1 cellular context compared by ENCODE assay signal in the genomic region with DNA sequence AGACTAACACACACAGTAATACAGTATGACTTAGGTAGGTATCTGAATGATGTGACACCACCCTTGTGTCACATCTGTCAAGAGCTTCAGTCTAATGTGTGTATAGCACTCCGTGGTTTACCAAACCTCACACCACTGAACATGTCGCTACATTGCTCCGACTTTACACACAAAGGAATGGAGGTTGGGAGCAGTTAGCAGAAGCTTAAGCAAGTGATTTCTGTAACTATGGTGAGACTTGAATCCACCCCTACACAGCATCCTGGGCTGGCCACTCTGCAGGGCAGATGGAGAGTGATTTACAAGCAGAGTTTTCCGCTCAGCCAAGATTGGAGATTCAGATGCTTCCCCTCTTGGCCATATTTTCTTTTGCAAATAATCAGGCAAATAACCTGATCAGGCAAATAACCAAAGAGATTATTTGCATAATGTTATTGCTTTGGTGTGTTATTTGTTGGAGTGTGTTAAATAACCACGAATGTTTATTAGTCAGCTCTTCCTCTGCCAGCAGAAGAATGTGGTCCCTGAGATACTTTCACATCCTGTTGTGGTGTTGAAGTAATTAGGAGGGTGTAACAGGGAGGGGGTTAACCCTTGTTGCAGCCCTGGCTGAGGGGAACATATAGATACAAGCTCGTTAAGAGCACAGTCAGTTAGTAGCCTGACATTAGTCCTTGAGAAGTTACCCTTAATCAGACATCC.
TF ChIP-seq lines count a peak whose summit lies in the region.

No MANE protein-coding gene starts in this region.

TF ChIP-seq in GM23338, 12 proteins besides CTCF, POLR2A, EP300 and RAD21 (continued from another document):
- TF ChIP-seq, protein P1, sequence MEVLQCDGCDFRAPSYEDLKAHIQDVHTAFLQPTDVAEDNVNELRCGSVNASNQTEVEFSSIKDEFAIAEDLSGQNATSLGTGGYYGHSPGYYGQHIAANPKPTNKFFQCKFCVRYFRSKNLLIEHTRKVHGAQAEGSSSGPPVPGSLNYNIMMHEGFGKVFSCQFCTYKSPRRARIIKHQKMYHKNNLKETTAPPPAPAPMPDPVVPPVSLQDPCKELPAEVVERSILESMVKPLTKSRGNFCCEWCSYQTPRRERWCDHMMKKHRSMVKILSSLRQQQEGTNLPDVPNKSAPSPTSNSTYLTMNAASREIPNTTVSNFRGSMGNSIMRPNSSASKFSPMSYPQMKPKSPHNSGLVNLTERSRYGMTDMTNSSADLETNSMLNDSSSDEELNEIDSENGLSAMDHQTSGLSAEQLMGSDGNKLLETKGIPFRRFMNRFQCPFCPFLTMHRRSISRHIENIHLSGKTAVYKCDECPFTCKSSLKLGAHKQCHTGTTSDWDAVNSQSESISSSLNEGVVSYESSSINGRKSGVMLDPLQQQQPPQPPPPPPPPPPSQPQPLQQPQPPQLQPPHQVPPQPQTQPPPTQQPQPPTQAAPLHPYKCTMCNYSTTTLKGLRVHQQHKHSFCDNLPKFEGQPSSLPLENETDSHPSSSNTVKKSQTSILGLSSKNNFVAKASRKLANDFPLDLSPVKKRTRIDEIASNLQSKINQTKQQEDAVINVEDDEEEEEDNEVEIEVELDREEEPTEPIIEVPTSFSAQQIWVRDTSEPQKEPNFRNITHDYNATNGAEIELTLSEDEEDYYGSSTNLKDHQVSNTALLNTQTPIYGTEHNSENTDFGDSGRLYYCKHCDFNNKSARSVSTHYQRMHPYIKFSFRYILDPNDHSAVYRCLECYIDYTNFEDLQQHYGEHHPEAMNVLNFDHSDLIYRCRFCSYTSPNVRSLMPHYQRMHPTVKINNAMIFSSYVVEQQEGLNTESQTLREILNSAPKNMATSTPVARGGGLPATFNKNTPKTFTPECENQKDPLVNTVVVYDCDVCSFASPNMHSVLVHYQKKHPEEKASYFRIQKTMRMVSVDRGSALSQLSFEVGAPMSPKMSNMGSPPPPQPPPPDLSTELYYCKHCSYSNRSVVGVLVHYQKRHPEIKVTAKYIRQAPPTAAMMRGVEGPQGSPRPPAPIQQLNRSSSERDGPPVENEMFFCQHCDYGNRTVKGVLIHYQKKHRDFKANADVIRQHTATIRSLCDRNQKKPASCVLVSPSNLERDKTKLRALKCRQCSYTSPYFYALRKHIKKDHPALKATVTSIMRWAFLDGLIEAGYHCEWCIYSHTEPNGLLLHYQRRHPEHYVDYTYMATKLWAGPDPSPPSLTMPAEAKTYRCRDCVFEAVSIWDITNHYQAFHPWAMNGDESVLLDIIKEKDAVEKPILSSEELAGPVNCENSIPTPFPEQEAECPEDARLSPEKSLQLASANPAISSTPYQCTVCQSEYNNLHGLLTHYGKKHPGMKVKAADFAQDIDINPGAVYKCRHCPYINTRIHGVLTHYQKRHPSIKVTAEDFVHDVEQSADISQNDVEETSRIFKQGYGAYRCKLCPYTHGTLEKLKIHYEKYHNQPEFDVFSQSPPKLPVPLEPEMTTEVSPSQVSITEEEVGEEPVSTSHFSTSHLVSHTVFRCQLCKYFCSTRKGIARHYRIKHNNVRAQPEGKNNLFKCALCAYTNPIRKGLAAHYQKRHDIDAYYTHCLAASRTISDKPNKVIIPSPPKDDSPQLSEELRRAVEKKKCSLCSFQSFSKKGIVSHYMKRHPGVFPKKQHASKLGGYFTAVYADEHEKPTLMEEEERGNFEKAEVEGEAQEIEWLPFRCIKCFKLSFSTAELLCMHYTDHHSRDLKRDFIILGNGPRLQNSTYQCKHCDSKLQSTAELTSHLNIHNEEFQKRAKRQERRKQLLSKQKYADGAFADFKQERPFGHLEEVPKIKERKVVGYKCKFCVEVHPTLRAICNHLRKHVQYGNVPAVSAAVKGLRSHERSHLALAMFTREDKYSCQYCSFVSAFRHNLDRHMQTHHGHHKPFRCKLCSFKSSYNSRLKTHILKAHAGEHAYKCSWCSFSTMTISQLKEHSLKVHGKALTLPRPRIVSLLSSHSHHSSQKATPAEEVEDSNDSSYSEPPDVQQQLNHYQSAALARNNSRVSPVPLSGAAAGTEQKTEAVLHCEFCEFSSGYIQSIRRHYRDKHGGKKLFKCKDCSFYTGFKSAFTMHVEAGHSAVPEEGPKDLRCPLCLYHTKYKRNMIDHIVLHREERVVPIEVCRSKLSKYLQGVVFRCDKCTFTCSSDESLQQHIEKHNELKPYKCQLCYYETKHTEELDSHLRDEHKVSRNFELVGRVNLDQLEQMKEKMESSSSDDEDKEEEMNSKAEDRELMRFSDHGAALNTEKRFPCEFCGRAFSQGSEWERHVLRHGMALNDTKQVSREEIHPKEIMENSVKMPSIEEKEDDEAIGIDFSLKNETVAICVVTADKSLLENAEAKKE (CRISPR knock-in tag; IDR thresholded peaks at IDR 0.05), result no peak
